Comparison of ENCODE assay signal across 9 cellular contexts in the genomic region with DNA sequence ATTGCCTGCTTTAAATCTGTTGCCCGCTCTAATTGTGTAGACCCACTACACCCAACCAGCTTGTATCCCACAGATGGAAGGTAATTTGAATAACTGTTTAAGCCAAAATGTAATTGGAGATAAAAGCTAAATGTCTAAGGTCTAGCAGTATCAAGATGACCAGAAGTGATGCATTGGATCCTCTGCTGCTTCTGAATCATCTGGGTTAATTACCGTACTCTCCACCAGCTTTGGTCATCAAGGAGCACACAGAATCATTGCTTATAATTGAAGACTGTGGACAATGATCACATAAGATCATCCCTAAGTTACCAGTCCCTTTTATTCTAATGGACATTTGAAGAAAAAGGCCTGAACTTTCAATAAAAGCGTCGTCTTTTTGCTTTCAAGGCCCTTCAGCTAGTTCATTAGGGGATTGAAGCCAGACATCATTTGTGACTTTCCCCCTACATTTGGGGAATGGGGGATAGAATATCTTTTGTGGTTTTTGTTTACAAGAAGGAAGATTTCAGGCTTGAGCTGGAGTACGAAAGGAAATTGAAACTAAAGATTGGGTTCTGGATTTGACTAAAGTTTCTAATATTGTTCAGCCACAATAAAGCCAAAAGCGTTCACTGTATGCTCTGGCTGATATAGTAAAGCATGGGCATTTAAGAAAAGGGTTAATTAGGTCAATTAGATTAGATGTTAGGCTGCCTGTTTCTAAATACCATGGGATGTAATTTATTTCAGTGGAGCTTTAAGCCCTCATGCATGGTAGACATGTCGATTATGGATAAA.
A peak's percentile ranks its signal among the peaks of the same experiment; 100 is the strongest.
DNase-seq lines count a peak whose midpoint lies in the region; ATAC-seq and TF ChIP-seq lines count a peak whose summit lies in the region.
"Had no signal": no experiment of that assay in that cellular context is flagged by ENCODE, and none has a peak within 500 bp of the region (broad histone marks: within the 10 kb centered on the region; RNA-seq: fewer than 3 reads in every experiment).

No MANE protein-coding gene starts in this region.

- H4K8ac ChIP-seq in neuronal stem cell (ENCODE audit: low read depth, low read length): no peak overlapping the region

- peaks cover 26% of the 10 kb centered on the region for H3K36me3 Mint-ChIP-seq in activated CD4-positive, alpha-beta T cell treated with anti-CD3 and anti-CD28 coated beads, Interleukin-2, amount 10 ng/mL, durations not matched to agents 7 days and 5 days (ENCODE audit: low read depth)

- H2AFZ ChIP-seq in neuronal stem cell (ENCODE audit: low read length): no peak overlapping the region

- no peak overlapping the region for H2BK120ac ChIP-seq in neuronal stem cell (ENCODE audit: low read depth, low read length)

- no peaks in the 10 kb centered on the region for H3K27me3 ChIP-seq in neuronal stem cell (ENCODE audit: control insufficient read depth in 3 of 3, insufficient read depth in 3 of 3, low read depth in 1 of 3, low read length in 3 of 3)

- H3K23ac ChIP-seq in neuronal stem cell (ENCODE audit: low read depth, low read length, poor library complexity): no peak overlapping the region

- H3K4me1 ChIP-seq in neuronal stem cell (ENCODE audit: control insufficient read depth in 2 of 2, insufficient read depth in 1 of 2, low read depth in 1 of 2, low read length in 2 of 2): peaks cover 4 to 10% of the 10 kb centered on the region in 2 donors

- H3K14ac ChIP-seq in neuronal stem cell (ENCODE audit: low read length): no peak overlapping the region

- ATAC-seq in GM19438 (IDR thresholded peaks at IDR 0.05; ENCODE audit: low read depth, unreplicated experiment) (peak; percentile 42), HG03354 (IDR thresholded peaks at IDR 0.05; ENCODE audit: poor library complexity, severe bottlenecking, unreplicated experiment) (peak; percentile 40)

- H3K27ac Mint-ChIP-seq in activated CD4-positive, alpha-beta T cell treated with anti-CD3 and anti-CD28 coated beads, Interleukin-2, amount 10 ng/mL, durations not matched to agents 7 days and 5 days: no peak overlapping the region
- H3K27ac Mint-ChIP-seq: activated T-helper 2 cell treated with anti-CD3 and anti-CD28 coated beads, Interferon-gamma antibody, Interleukin-2, Interleukin-4, amounts not matched to agents 10 μg/mL and 5 μg/mL and 100 μg/mL, durations not matched to agents 14 hours and 24 hours and 36 hours had no signal

- no peak overlapping the region for H2BK12ac ChIP-seq in neuronal stem cell (ENCODE audit: low read length)

- H3K9me3 Mint-ChIP-seq in activated CD4-positive, alpha-beta T cell treated with anti-CD3 and anti-CD28 coated beads, Interleukin-2, amount 10 ng/mL, durations not matched to agents 7 days and 5 days: no peaks in the 10 kb centered on the region
- H3K9me3 Mint-ChIP-seq: activated T-helper 2 cell treated with anti-CD3 and anti-CD28 coated beads, Interferon-gamma antibody, Interleukin-2, Interleukin-4, amounts not matched to agents 10 μg/mL and 5 μg/mL and 100 μg/mL, durations not matched to agents 14 hours and 24 hours and 36 hours had no signal

- H3K79me1 ChIP-seq in neuronal stem cell (ENCODE audit: low read depth, low read length): peaks cover 2% of the 10 kb centered on the region

- CTCF ChIA-PET in activated CD4-positive, alpha-beta T cell treated with anti-CD3 and anti-CD28 coated beads, Interleukin-2, amount 10 ng/mL, durations not matched to agents 7 days and 5 days (lab: Charles Lee): interaction anchor here (1.2 to 1.9 kb wide), 3 partner anchors 9 to 17 kb away, joined by 3 to 7 read pairs (median 3); no protein-coding TSS in a partner anchor

- POLR2A ChIA-PET in activated CD4-positive, alpha-beta T cell treated with anti-CD3 and anti-CD28 coated beads, Interleukin-2, amount 10 ng/mL, durations not matched to agents 7 days and 5 days (lab: Charles Lee): no interaction called here

- WGBS in neuronal stem cell (ENCODE audit: extremely low coverage in 2 of 2, insufficient read length in 2 of 2, insufficient replicate concordance in 1 of 2), 2 donors: no CpG with 5 or more reads among the region's 7 CpGs

- H3K36me3 ChIP-seq in neuronal stem cell (replicated peaks in 1 of 2; ENCODE audit: control insufficient read depth in 2 of 2, insufficient read depth in 2 of 2, low read length in 2 of 2): no peaks in the 10 kb centered on the region

- no peak overlapping the region for H3K9ac ChIP-seq in neuronal stem cell (ENCODE audit: low read depth, low read length, poor library complexity)

- no peak overlapping the region for H4K91ac ChIP-seq in neuronal stem cell (ENCODE audit: low read depth, low read length, poor library complexity)

- H3K4me1 Mint-ChIP-seq in activated CD4-positive, alpha-beta T cell treated with anti-CD3 and anti-CD28 coated beads, Interleukin-2, amount 10 ng/mL, durations not matched to agents 7 days and 5 days: peaks cover 81% of the 10 kb centered on the region

- H3K4ac ChIP-seq in neuronal stem cell (ENCODE audit: low read length): no peak overlapping the region

- H3K4me3 ChIP-seq in GM12865 (ENCODE audit: low read depth, low read length) (peak overlapping the region; percentile 22), fibroblast of mammary gland (ENCODE audit: control insufficient read depth, low read depth, low read length) (no peak overlapping the region), neuronal stem cell (ENCODE audit: low read length in 2 of 2) (no peak overlapping the region)

- no peak overlapping the region for H3K4me2 ChIP-seq in neuronal stem cell (ENCODE audit: insufficient read depth, low read length, poor library complexity, severe bottlenecking)

- DNase-seq in GM12865 (ENCODE audit: low read depth) (peak; percentile 58), fibroblast of mammary gland (ENCODE audit: low read depth) (peak; percentile 47), LoVo (ENCODE audit: low spot score) (no peak), neuronal stem cell (ENCODE audit: low spot score) (no peak)
- DNase-seq in activated CD4-positive, alpha-beta T cell treated with anti-CD3 and anti-CD28 coated beads, Interleukin-2, amount 10 ng/mL, durations not matched to agents 7 days and 5 days: no peak
- DNase-seq: NCI-H187 treated with DMSO at 0.1 percent for 48 hours had no signal

- H3K4me3 Mint-ChIP-seq in activated CD4-positive, alpha-beta T cell treated with anti-CD3 and anti-CD28 coated beads, Interleukin-2, amount 10 ng/mL, durations not matched to agents 7 days and 5 days: no peak overlapping the region

- no peaks in the 10 kb centered on the region for H3K9me3 ChIP-seq in neuronal stem cell (replicated peaks in 1 of 2; ENCODE audit: control insufficient read depth in 2 of 2, insufficient read depth in 1 of 2, low read depth in 1 of 2, low read length in 2 of 2)

- TF ChIP-seq CTCF in GM12865 (IDR thresholded peaks at IDR 0.05; ENCODE audit: insufficient read depth, low read depth, low read length, missing control alignments) (no peak), fibroblast of mammary gland (conservative IDR thresholded peaks at IDR 0.05; ENCODE audit: control insufficient read depth, insufficient read depth, low read depth, low read length) (no peak)

- no peak overlapping the region for H3K27ac ChIP-seq in neuronal stem cell (replicated peaks; ENCODE audit: low read length)

- no peaks in the 10 kb centered on the region for H3K27me3 Mint-ChIP-seq in activated CD4-positive, alpha-beta T cell treated with anti-CD3 and anti-CD28 coated beads, Interleukin-2, amount 10 ng/mL, durations not matched to agents 7 days and 5 days

- H3K18ac ChIP-seq in neuronal stem cell (ENCODE audit: low read length): no peak overlapping the region

- H2BK15ac ChIP-seq in neuronal stem cell (ENCODE audit: low read length): no peak overlapping the region

- H2AK5ac ChIP-seq in neuronal stem cell (ENCODE audit: low read depth, low read length): no peak overlapping the region

- H2BK5ac ChIP-seq in neuronal stem cell (ENCODE audit: low read length): no peak overlapping the region

Comparison
In these comparisons a context has a peak if more than half of its experiments do, and no peak if none do; other contexts are left out.
1. DNase-seq: peak in GM12865 (single experiment) and fibroblast of mammary gland (single experiment); none in activated CD4-positive, alpha-beta T cell treated with anti-CD3 and anti-CD28 coated beads, Interleukin-2, amount 10 ng/mL, durations not matched to agents 7 days and 5 days (single experiment), LoVo (single experiment) and neuronal stem cell (single experiment).